In the genomic region with DNA sequence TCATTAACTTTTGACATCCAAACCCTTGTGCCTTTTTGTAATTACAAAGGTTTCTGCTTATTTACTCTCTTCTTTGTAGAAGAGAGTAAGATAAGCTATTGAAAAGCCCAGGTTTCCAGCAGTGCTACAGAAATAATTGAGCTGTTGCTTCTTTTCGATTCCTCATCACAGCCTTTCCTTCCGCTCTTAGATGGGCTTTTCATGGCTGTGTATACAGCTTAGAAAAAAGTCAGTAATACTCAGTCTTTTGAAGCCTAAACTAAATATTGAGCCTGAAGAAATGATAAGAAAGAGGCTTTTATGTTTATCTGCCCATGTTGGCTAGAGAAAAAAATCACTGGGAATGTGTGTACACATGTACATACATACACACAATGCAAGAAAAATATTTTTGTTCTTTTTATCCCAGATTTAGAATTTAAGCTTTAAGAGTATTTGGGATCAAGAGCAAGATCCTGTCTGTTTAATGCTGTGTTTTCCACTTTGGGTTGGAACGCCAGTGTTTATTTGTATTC, we compare ENCODE assay signal across 1 cellular context.
TF ChIP-seq lines count a peak whose summit lies in the region.

No MANE protein-coding gene starts in this region.

TF ChIP-seq in HepG2, 621 proteins besides CTCF, POLR2A, EP300 and RAD21 (continued from another document and continues in another):
- TF ChIP-seq, protein P1, sequence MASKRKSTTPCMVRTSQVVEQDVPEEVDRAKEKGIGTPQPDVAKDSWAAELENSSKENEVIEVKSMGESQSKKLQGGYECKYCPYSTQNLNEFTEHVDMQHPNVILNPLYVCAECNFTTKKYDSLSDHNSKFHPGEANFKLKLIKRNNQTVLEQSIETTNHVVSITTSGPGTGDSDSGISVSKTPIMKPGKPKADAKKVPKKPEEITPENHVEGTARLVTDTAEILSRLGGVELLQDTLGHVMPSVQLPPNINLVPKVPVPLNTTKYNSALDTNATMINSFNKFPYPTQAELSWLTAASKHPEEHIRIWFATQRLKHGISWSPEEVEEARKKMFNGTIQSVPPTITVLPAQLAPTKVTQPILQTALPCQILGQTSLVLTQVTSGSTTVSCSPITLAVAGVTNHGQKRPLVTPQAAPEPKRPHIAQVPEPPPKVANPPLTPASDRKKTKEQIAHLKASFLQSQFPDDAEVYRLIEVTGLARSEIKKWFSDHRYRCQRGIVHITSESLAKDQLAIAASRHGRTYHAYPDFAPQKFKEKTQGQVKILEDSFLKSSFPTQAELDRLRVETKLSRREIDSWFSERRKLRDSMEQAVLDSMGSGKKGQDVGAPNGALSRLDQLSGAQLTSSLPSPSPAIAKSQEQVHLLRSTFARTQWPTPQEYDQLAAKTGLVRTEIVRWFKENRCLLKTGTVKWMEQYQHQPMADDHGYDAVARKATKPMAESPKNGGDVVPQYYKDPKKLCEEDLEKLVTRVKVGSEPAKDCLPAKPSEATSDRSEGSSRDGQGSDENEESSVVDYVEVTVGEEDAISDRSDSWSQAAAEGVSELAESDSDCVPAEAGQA (IDR thresholded peaks at IDR 0.05; ENCODE audit: low read depth): no peak
- TF ChIP-seq, protein P1 (CRISPR knock-in tag; IDR thresholded peaks at IDR 0.05; ENCODE audit: borderline replicate concordance): peak; percentile 54; the same call in 1 of the 2 replicates
- TF ChIP-seq FOXA1 (IDR thresholded peaks at IDR 0.05): peak; percentile 76
- TF ChIP-seq FOXA1 (CRISPR knock-in tag; IDR thresholded peaks at IDR 0.05): peak; percentile 95
- peak; percentile 91 for TF ChIP-seq GATAD2A (CRISPR knock-in tag; IDR thresholded peaks at IDR 0.05)
- TF ChIP-seq, protein P2, sequence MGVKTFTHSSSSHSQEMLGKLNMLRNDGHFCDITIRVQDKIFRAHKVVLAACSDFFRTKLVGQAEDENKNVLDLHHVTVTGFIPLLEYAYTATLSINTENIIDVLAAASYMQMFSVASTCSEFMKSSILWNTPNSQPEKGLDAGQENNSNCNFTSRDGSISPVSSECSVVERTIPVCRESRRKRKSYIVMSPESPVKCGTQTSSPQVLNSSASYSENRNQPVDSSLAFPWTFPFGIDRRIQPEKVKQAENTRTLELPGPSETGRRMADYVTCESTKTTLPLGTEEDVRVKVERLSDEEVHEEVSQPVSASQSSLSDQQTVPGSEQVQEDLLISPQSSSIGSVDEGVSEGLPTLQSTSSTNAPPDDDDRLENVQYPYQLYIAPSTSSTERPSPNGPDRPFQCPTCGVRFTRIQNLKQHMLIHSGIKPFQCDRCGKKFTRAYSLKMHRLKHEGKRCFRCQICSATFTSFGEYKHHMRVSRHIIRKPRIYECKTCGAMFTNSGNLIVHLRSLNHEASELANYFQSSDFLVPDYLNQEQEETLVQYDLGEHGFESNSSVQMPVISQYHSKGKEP (CRISPR knock-in tag; IDR thresholded peaks at IDR 0.05): no peak
- TF ChIP-seq ZNF83 (CRISPR knock-in tag; IDR thresholded peaks at IDR 0.05; ENCODE audit: borderline replicate concordance): no peak
- peak; percentile 41; the same call in 1 of the 2 replicates for TF ChIP-seq SALL1 (CRISPR knock-in tag; IDR thresholded peaks at IDR 0.05)
- TF ChIP-seq LCORL (IDR thresholded peaks at IDR 0.05): no peak
- TF ChIP-seq LCORL (CRISPR knock-in tag; IDR thresholded peaks at IDR 0.05): peak; percentile 49; the same call in 1 of the 2 replicates
- TF ChIP-seq, protein P3, sequence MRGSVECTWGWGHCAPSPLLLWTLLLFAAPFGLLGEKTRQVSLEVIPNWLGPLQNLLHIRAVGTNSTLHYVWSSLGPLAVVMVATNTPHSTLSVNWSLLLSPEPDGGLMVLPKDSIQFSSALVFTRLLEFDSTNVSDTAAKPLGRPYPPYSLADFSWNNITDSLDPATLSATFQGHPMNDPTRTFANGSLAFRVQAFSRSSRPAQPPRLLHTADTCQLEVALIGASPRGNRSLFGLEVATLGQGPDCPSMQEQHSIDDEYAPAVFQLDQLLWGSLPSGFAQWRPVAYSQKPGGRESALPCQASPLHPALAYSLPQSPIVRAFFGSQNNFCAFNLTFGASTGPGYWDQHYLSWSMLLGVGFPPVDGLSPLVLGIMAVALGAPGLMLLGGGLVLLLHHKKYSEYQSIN (CRISPR knock-in tag; IDR thresholded peaks at IDR 0.05; ENCODE audit: borderline replicate concordance): no peak
- TF ChIP-seq, protein P4, sequence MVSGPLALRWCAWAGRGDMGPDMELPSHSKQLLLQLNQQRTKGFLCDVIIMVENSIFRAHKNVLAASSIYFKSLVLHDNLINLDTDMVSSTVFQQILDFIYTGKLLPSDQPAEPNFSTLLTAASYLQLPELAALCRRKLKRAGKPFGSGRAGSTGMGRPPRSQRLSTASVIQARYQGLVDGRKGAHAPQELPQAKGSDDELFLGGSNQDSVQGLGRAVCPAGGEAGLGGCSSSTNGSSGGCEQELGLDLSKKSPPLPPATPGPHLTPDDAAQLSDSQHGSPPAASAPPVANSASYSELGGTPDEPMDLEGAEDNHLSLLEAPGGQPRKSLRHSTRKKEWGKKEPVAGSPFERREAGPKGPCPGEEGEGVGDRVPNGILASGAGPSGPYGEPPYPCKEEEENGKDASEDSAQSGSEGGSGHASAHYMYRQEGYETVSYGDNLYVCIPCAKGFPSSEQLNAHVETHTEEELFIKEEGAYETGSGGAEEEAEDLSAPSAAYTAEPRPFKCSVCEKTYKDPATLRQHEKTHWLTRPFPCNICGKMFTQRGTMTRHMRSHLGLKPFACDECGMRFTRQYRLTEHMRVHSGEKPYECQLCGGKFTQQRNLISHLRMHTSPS (CRISPR knock-in tag; IDR thresholded peaks at IDR 0.05; ENCODE audit: low read depth): no peak
- TF ChIP-seq RAD51 (IDR thresholded peaks at IDR 0.05; ENCODE audit: borderline replicate concordance): no peak
- no peak for TF ChIP-seq ZNF841 (CRISPR knock-in tag; IDR thresholded peaks at IDR 0.05; ENCODE audit: borderline replicate concordance)
- peak; percentile 86 for TF ChIP-seq TARDBP (CRISPR knock-in tag; IDR thresholded peaks at IDR 0.05)
- peak; percentile 93 for TF ChIP-seq MED8 (CRISPR knock-in tag; IDR thresholded peaks at IDR 0.05; ENCODE audit: insufficient replicate concordance)
- no peak for TF ChIP-seq ZNF670 (CRISPR knock-in tag; IDR thresholded peaks at IDR 0.05; ENCODE audit: borderline replicate concordance)
- TF ChIP-seq ZFYVE20 (CRISPR knock-in tag; IDR thresholded peaks at IDR 0.05; ENCODE audit: borderline replicate concordance, low read depth): no peak
- TF ChIP-seq, protein P5, sequence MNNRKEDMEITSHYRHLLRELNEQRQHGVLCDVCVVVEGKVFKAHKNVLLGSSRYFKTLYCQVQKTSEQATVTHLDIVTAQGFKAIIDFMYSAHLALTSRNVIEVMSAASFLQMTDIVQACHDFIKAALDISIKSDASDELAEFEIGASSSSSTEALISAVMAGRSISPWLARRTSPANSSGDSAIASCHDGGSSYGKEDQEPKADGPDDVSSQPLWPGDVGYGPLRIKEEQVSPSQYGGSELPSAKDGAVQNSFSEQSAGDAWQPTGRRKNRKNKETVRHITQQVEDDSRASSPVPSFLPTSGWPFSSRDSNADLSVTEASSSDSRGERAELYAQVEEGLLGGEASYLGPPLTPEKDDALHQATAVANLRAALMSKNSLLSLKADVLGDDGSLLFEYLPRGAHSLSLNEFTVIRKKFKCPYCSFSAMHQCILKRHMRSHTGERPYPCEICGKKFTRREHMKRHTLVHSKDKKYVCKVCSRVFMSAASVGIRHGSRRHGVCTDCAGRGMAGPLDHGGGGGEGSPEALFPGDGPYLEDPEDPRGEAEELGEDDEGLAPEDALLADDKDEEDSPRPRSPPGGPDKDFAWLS (CRISPR knock-in tag; IDR thresholded peaks at IDR 0.05; ENCODE audit: borderline replicate concordance): no peak
- no peak for TF ChIP-seq ZFP36 (IDR thresholded peaks at IDR 0.05; ENCODE audit: borderline replicate concordance, low read depth, low read length, partially characterized antibody)
- TF ChIP-seq, protein P6, sequence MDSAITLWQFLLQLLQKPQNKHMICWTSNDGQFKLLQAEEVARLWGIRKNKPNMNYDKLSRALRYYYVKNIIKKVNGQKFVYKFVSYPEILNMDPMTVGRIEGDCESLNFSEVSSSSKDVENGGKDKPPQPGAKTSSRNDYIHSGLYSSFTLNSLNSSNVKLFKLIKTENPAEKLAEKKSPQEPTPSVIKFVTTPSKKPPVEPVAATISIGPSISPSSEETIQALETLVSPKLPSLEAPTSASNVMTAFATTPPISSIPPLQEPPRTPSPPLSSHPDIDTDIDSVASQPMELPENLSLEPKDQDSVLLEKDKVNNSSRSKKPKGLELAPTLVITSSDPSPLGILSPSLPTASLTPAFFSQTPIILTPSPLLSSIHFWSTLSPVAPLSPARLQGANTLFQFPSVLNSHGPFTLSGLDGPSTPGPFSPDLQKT (CRISPR knock-in tag; IDR thresholded peaks at IDR 0.05; ENCODE audit: borderline replicate concordance): no peak
- no peak for TF ChIP-seq ZNF121 (CRISPR knock-in tag; IDR thresholded peaks at IDR 0.05)
- TF ChIP-seq, protein P7, sequence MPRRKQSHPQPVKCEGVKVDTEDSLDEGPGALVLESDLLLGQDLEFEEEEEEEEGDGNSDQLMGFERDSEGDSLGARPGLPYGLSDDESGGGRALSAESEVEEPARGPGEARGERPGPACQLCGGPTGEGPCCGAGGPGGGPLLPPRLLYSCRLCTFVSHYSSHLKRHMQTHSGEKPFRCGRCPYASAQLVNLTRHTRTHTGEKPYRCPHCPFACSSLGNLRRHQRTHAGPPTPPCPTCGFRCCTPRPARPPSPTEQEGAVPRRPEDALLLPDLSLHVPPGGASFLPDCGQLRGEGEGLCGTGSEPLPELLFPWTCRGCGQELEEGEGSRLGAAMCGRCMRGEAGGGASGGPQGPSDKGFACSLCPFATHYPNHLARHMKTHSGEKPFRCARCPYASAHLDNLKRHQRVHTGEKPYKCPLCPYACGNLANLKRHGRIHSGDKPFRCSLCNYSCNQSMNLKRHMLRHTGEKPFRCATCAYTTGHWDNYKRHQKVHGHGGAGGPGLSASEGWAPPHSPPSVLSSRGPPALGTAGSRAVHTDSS (CRISPR knock-in tag; conservative IDR thresholded peaks at IDR 0.05): no peak
- TF ChIP-seq, protein P8, sequence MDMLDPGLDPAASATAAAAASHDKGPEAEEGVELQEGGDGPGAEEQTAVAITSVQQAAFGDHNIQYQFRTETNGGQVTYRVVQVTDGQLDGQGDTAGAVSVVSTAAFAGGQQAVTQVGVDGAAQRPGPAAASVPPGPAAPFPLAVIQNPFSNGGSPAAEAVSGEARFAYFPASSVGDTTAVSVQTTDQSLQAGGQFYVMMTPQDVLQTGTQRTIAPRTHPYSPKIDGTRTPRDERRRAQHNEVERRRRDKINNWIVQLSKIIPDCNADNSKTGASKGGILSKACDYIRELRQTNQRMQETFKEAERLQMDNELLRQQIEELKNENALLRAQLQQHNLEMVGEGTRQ (IDR thresholded peaks at IDR 0.05; ENCODE audit: low read depth, low read length): no peak
- TF ChIP-seq, protein P8 (CRISPR knock-in tag; IDR thresholded peaks at IDR 0.05; ENCODE audit: borderline replicate concordance): no peak
- TF ChIP-seq SETDB1 (CRISPR knock-in tag; IDR thresholded peaks at IDR 0.05; ENCODE audit: borderline replicate concordance): no peak
- no peak for TF ChIP-seq AHR (CRISPR knock-in tag; IDR thresholded peaks at IDR 0.05)
- TF ChIP-seq, protein P9, sequence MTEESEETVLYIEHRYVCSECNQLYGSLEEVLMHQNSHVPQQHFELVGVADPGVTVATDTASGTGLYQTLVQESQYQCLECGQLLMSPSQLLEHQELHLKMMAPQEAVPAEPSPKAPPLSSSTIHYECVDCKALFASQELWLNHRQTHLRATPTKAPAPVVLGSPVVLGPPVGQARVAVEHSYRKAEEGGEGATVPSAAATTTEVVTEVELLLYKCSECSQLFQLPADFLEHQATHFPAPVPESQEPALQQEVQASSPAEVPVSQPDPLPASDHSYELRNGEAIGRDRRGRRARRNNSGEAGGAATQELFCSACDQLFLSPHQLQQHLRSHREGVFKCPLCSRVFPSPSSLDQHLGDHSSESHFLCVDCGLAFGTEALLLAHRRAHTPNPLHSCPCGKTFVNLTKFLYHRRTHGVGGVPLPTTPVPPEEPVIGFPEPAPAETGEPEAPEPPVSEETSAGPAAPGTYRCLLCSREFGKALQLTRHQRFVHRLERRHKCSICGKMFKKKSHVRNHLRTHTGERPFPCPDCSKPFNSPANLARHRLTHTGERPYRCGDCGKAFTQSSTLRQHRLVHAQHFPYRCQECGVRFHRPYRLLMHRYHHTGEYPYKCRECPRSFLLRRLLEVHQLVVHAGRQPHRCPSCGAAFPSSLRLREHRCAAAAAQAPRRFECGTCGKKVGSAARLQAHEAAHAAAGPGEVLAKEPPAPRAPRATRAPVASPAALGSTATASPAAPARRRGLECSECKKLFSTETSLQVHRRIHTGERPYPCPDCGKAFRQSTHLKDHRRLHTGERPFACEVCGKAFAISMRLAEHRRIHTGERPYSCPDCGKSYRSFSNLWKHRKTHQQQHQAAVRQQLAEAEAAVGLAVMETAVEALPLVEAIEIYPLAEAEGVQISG (CRISPR knock-in tag; IDR thresholded peaks at IDR 0.05): no peak
